25 cellular contexts compared by ENCODE assay signal in genomic region chr16:12519986-12520385, GRCh38.
"Had no signal": no experiment of that assay in that cellular context is flagged by ENCODE, and none has a peak within 500 bp of the region (broad histone marks: within the 10 kb centered on the region; RNA-seq: fewer than 3 reads in every experiment).

No MANE protein-coding gene starts in this region.

- H3K36me3 Mint-ChIP-seq: mesothelial cell of epicardium had no signal

- H3K9me3 ChIP-seq: ascending aorta, left lung, prostate gland, thoracic aorta, upper lobe of right lung had no signal

- H3K4me1 ChIP-seq: ascending aorta, left lung, prostate gland, upper lobe of right lung had no signal

- H3K27ac Mint-ChIP-seq: activated B cell treated with CpG ODN at 0.5 μM for 24 hours; activated CD4-positive, alpha-beta T cell treated with anti-CD3 and anti-CD28 coated beads for 36 hours; activated naive CD4-positive, alpha-beta T cell treated with anti-CD3 and anti-CD28 coated beads, Interleukin-2, amount 50 U/mL, for 72 hours; activated T-cell treated with anti-CD3 and anti-CD28 coated beads, Interleukin-2, amount 50 U/mL, for 24 hours; activated T-helper 17 cell treated with anti-CD3 and anti-CD28 coated beads, Interleukin-2, amount 50 U/mL, for 72 hours; immature natural killer cell; mesothelial cell of epicardium; naive thymus-derived CD8-positive, alpha-beta T cell had no signal

- H3K27ac ChIP-seq: ascending aorta, brain microvascular endothelial cell, left lung, prostate gland, thoracic aorta, upper lobe of right lung had no signal

- H3K27me3 ChIP-seq: ascending aorta, brain microvascular endothelial cell, left lung, upper lobe of right lung had no signal

- H3K27me3 Mint-ChIP-seq: activated B cell treated with CpG ODN at 0.5 μM for 24 hours; activated CD4-positive, alpha-beta T cell treated with anti-CD3 and anti-CD28 coated beads for 36 hours; activated T-cell treated with anti-CD3 and anti-CD28 coated beads, Interleukin-2, amount 50 U/mL, for 24 hours; activated T-helper 17 cell treated with anti-CD3 and anti-CD28 coated beads, Interleukin-2, amount 50 U/mL, for 72 hours; naive thymus-derived CD8-positive, alpha-beta T cell had no signal

- H3K9me3 Mint-ChIP-seq: activated B cell treated with CpG ODN at 0.5 μM for 24 hours; activated naive CD4-positive, alpha-beta T cell treated with anti-CD3 and anti-CD28 coated beads, Interleukin-2, amount 50 U/mL, for 72 hours; activated T-cell treated with anti-CD3 and anti-CD28 coated beads, Interleukin-2, amount 50 U/mL, for 24 hours; activated T-helper 17 cell treated with anti-CD3 and anti-CD28 coated beads, Interleukin-2, amount 50 U/mL, for 72 hours; immature natural killer cell; mesothelial cell of epicardium; naive thymus-derived CD8-positive, alpha-beta T cell had no signal

- DNase-seq: activated B cell treated with CpG ODN at 0.5 μM for 24 hours; activated CD4-positive, alpha-beta T cell treated with anti-CD3 and anti-CD28 coated beads for 36 hours; activated CD4-positive, alpha-beta T cell treated with anti-CD3 and anti-CD28 coated beads, Interleukin-2, amount 50 U/mL, for 4 hours; activated CD8-positive, alpha-beta memory T cell treated with anti-CD3 and anti-CD28 coated beads for 24 hours; activated CD8-positive, alpha-beta memory T cell treated with anti-CD3 and anti-CD28 coated beads, Interleukin-2, amount 50 U/mL, for 4 hours; activated T-cell treated with anti-CD3 and anti-CD28 coated beads, Interleukin-2, amount 50 U/mL, for 24 hours; brain microvascular endothelial cell; central memory CD4-positive, alpha-beta T cell; effector memory CD4-positive, alpha-beta T cell; foreskin melanocyte; immature natural killer cell; left lung; mammary epithelial cell; naive thymus-derived CD8-positive, alpha-beta T cell; stimulated activated CD4-positive, alpha-beta T cell treated with anti-CD3 and anti-CD28 coated beads, Interleukin-2, amount 100 ng/mL, for 48 hours; stimulated activated CD8-positive, alpha-beta memory T cell treated with anti-CD3 and anti-CD28 coated beads, Interleukin-4, amount 100 ng/mL, for 48 hours; stimulated activated naive CD4-positive, alpha-beta T cell; T-helper 9 cell; upper lobe of right lung had no signal

- H3K4me3 Mint-ChIP-seq: activated B cell treated with CpG ODN at 0.5 μM for 24 hours; activated CD4-positive, alpha-beta T cell treated with anti-CD3 and anti-CD28 coated beads for 36 hours; activated T-cell treated with anti-CD3 and anti-CD28 coated beads, Interleukin-2, amount 50 U/mL, for 24 hours; activated T-helper 17 cell treated with anti-CD3 and anti-CD28 coated beads, Interleukin-2, amount 50 U/mL, for 72 hours; immature natural killer cell; mesothelial cell of epicardium; naive thymus-derived CD8-positive, alpha-beta T cell had no signal

- H3K36me3 ChIP-seq: ascending aorta, brain microvascular endothelial cell, prostate gland, thoracic aorta, upper lobe of right lung had no signal

- H3K4me3 ChIP-seq: ascending aorta, left lung, prostate gland, thoracic aorta, upper lobe of right lung had no signal

- H3K4me1 Mint-ChIP-seq: activated B cell treated with CpG ODN at 0.5 μM for 24 hours; activated CD4-positive, alpha-beta T cell treated with anti-CD3 and anti-CD28 coated beads for 36 hours; activated T-helper 17 cell treated with anti-CD3 and anti-CD28 coated beads, Interleukin-2, amount 50 U/mL, for 72 hours; immature natural killer cell had no signal

- ATAC-seq: activated CD4-positive, alpha-beta T cell treated with anti-CD3 and anti-CD28 coated beads for 36 hours; activated naive CD4-positive, alpha-beta T cell treated with anti-CD3 and anti-CD28 coated beads, Interleukin-2, amount 50 U/mL, for 72 hours; activated T-helper 17 cell treated with anti-CD3 and anti-CD28 coated beads, Interleukin-2, amount 50 U/mL, for 72 hours; left lung; naive thymus-derived CD8-positive, alpha-beta T cell; upper lobe of right lung had no signal
